ENCODE assay signal across 11 cellular contexts in the genomic region with DNA sequence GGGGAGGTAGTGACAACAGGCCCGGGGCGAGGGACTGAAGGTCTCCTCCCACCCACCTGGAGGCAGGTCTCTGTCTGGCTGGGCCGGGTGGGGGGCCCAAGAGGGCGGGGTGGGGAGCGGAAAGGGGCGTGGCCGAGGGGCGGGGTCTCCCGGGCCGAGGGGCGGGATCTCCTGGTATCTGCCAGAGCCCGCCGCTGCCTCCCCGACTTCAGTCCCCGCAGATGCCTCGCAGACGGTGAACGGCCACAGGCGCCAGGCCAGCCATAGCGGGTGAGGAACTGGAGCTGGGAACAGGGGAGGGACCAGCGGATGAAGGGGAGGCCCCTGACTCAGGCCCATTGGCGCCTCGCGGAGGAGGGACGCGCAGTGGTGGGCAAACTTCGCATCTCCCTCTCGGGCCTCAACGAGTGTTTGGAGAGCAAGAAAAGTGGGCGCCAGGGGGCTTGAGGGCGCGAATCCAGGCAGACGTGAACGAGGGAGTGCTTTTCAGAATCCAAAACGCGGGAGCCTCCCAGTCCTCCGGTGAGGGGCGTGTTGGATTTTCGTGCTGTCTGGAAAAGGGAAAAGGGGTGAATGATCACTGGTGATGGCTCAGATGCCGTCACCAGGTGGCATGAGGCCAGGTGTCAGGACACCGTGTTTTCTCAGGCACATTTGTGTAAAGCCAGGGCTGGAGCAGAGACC. TPM values are rescaled to one million over a fixed set of nuclear protein-coding genes. Genes with fewer than 3 reads are reported as not detected.
A peak's percentile ranks its signal among the peaks of the same experiment; 100 is the strongest.
DNase-seq lines count a peak whose midpoint lies in the region; ATAC-seq and TF ChIP-seq lines count a peak whose summit lies in the region.
"Had no signal": no experiment of that assay in that cellular context is flagged by ENCODE, and none has a peak within 500 bp of the region (broad histone marks: within the 10 kb centered on the region; RNA-seq: fewer than 3 reads in every experiment).

Gene ADGRD2 (plus strand): TSS at position 211 of the 684 bp plus-strand sequence. CDS start 1,216 bp downstream, outside the sequence.

- DNase-seq in left cardiac atrium: no peak
- DNase-seq in Right ventricle myocardium inferior (ENCODE audit: missing footprints): no peak
- no peak for DNase-seq in type B pancreatic cell (ENCODE audit: extremely low spot score, unreplicated experiment)
- DNase-seq in SIG-M5 treated with dmso at 0.1 percent for 504 hours (lab: John Stamatoyannopoulos, UW; ENCODE audit: unreplicated experiment): no peak
- DNase-seq in HCEC 1CT: no peak
- DNase-seq: DND-41 had no signal

- no peaks in the 10 kb centered on the region for H3K36me3 Mint-ChIP-seq in activated naive CD8-positive, alpha-beta T cell
- H3K36me3 Mint-ChIP-seq in type B pancreatic cell: no peaks in the 10 kb centered on the region

- H3K27me3 Mint-ChIP-seq in activated naive CD8-positive, alpha-beta T cell: peaks cover 14% of the 10 kb centered on the region
- peaks cover 52% of the 10 kb centered on the region for H3K27me3 Mint-ChIP-seq in type B pancreatic cell

- intact Hi-C loops in left cardiac atrium (cut with DNase I): no loop called here
- intact Hi-C loops in Right ventricle myocardium inferior (cut with DNase I): no loop called here

- no peaks in the 10 kb centered on the region for H3K36me3 ChIP-seq in iPS-18a (ENCODE audit: control insufficient read depth, low read depth, low read length)
- H3K36me3 ChIP-seq: pancreas, upper lobe of left lung had no signal

- peaks cover 8% of the 10 kb centered on the region for H3K4me1 ChIP-seq in iPS-18a (ENCODE audit: control insufficient read depth, low read depth, low read length)
- H3K4me1 ChIP-seq: pancreas had no signal

- H3K4me1 Mint-ChIP-seq in activated naive CD8-positive, alpha-beta T cell (ENCODE audit: low read depth): peaks cover 1% of the 10 kb centered on the region
- H3K4me1 Mint-ChIP-seq in type B pancreatic cell (ENCODE audit: unreplicated experiment): peaks cover 5% of the 10 kb centered on the region

- peak; percentile 31 for TF ChIP-seq CTCF in type B pancreatic cell (conservative IDR thresholded peaks at IDR 0.05)

- H3K27ac Mint-ChIP-seq in activated naive CD8-positive, alpha-beta T cell: no peak within 1 kb of the TSS
- H3K27ac Mint-ChIP-seq in type B pancreatic cell: no peak within 1 kb of the TSS

- H3K9ac ChIP-seq in iPS-18a (ENCODE audit: low read length): no peak within 1 kb of the TSS

- peak within 1 kb of the TSS; percentile 30 for H3K4me3 Mint-ChIP-seq in activated naive CD8-positive, alpha-beta T cell
- peak within 1 kb of the TSS; percentile 73 for H3K4me3 Mint-ChIP-seq in type B pancreatic cell

- no peak within 1 kb of the TSS for H3K27ac ChIP-seq in iPS-18a (ENCODE audit: low read length)
- H3K27ac ChIP-seq: pancreas, upper lobe of left lung had no signal

- peak within 1 kb of the TSS; percentile 53 for H3K4me3 ChIP-seq in iPS-18a (ENCODE audit: low read length)
- H3K4me3 ChIP-seq: pancreas, upper lobe of left lung had no signal

- no peaks in the 10 kb centered on the region for H3K9me3 Mint-ChIP-seq in activated naive CD8-positive, alpha-beta T cell (ENCODE audit: low read depth)
- H3K9me3 Mint-ChIP-seq in type B pancreatic cell: no peaks in the 10 kb centered on the region

- ATAC-seq in left cardiac atrium (peak; percentile 4 to 29), Right ventricle myocardium inferior (no peak), GM18867 (IDR thresholded peaks at IDR 0.05; ENCODE audit: unreplicated experiment) (no peak)

- no peaks in the 10 kb centered on the region for H3K9me3 ChIP-seq in iPS-18a (ENCODE audit: control insufficient read depth, low read depth, low read length)
- H3K9me3 ChIP-seq: pancreas, upper lobe of left lung had no signal

- peaks cover 36% of the 10 kb centered on the region for H3K27me3 ChIP-seq in iPS-18a (ENCODE audit: control insufficient read depth, insufficient read depth, low read length)

RNA-seq across cellular contexts. Expression of gene ADGRD2, which starts in this region (rescaled TPM):
- total RNA-seq in left cardiac atrium (not detected), Right ventricle myocardium inferior (not detected), type B pancreatic cell (ENCODE audit: low replicate concordance) (0.21 and 0.31 TPM in 2 replicates)
- total RNA-seq: pancreas, upper lobe of left lung had no signal

Comparison
In these comparisons a context has a peak if more than half of its experiments do, and no peak if none do; other contexts are left out.
1. Peak in ATAC-seq in left cardiac atrium; RNA of the gene not detected or under 1 TPM.